In the genomic region with DNA sequence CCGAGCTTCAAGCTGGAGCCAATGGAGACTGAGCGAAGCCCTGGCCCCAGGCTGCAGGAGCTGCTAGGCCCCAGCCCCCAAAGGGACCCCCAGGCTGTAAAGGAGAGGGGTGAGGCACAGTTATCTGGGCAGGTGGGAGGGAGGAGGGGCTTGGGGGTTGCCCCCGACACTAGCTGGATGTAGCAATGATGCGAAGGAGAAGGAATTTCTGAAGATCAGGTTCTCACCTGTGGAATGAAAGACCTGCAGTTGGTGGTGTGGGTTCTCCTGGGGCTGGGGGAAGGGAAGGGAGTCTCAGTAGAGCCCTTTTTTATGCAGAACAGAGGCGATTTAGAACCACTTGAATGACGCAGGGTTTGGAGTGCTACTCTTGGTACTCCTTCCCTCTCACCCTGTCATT, we compare ENCODE assay signal across 9 cellular contexts. TPM values are rescaled to one million over a fixed set of nuclear protein-coding genes. Genes with fewer than 3 reads are reported as not detected.
DNase-seq lines count a peak whose midpoint lies in the region; ATAC-seq and TF ChIP-seq lines count a peak whose summit lies in the region.
"Had no signal": no experiment of that assay in that cellular context is flagged by ENCODE, and none has a peak within 500 bp of the region (broad histone marks: within the 10 kb centered on the region; RNA-seq: fewer than 3 reads in every experiment).

No MANE protein-coding gene starts in this region.

- peaks cover 65% of the 10 kb centered on the region for H3K36me3 Mint-ChIP-seq in activated CD8-positive, alpha-beta memory T cell treated with anti-CD3 and anti-CD28 coated beads, Interleukin-2, amount 10 ng/mL, durations not matched to agents 7 days and 5 days
- H3K36me3 Mint-ChIP-seq in activated CD8-positive, alpha-beta T cell treated with anti-CD3 and anti-CD28 coated beads, Interleukin-2, amount 10 ng/mL, durations not matched to agents 7 days and 5 days (ENCODE audit: low read depth): peaks cover 63% of the 10 kb centered on the region

- POLR2A ChIA-PET in activated CD8-positive, alpha-beta T cell treated with anti-CD3 and anti-CD28 coated beads, Interleukin-2, amount 10 ng/mL, durations not matched to agents 7 days and 5 days (lab: Charles Lee): interaction anchor here (1.5 to 3.4 kb wide), 3 partner anchors 11 to 20 kb away, joined by 4 to 22 read pairs (median 9); no protein-coding TSS in a partner anchor

- no peak for ATAC-seq in activated CD8-positive, alpha-beta memory T cell treated with anti-CD3 and anti-CD28 coated beads, Interleukin-2, amount 10 ng/mL, durations not matched to agents 7 days and 5 days
- no peak for ATAC-seq in activated CD8-positive, alpha-beta T cell treated with anti-CD3 and anti-CD28 coated beads, Interleukin-2, amount 10 ng/mL, durations not matched to agents 7 days and 5 days
- no peak for ATAC-seq in stimulated activated naive CD8-positive, alpha-beta T cell treated with anti-CD3 and anti-CD28 coated beads, Interleukin-15, amount 100 ng/mL, for 72 hours

- peaks cover 35% of the 10 kb centered on the region for H3K4me1 Mint-ChIP-seq in activated CD8-positive, alpha-beta memory T cell treated with anti-CD3 and anti-CD28 coated beads, Interleukin-2, amount 10 ng/mL, durations not matched to agents 7 days and 5 days
- peaks cover 40% of the 10 kb centered on the region for H3K4me1 Mint-ChIP-seq in activated CD8-positive, alpha-beta T cell treated with anti-CD3 and anti-CD28 coated beads, Interleukin-2, amount 10 ng/mL, durations not matched to agents 7 days and 5 days (ENCODE audit: low read depth)
- peaks cover 41% of the 10 kb centered on the region for H3K4me1 Mint-ChIP-seq in stimulated activated naive CD8-positive, alpha-beta T cell treated with anti-CD3 and anti-CD28 coated beads, Interleukin-15, amount 100 ng/mL, for 72 hours

- TF ChIP-seq CTCF in GM20000 (IDR thresholded peaks at IDR 0.05; ENCODE audit: extremely low read depth, missing control alignments): no peak

- DNase-seq in activated CD8-positive, alpha-beta memory T cell treated with anti-CD3 and anti-CD28 coated beads, Interleukin-2, amount 10 ng/mL, durations not matched to agents 7 days and 5 days: no peak
- DNase-seq in activated CD8-positive, alpha-beta memory T cell treated with anti-CD3 and anti-CD28 coated beads, Interleukin-2, amount 50 U/mL, for 4 hours: no peak
- DNase-seq in activated CD8-positive, alpha-beta T cell treated with anti-CD3 and anti-CD28 coated beads, Interleukin-2, amount 10 ng/mL, durations not matched to agents 7 days and 5 days: no peak
- DNase-seq in stimulated activated naive CD8-positive, alpha-beta T cell treated with anti-CD3 and anti-CD28 coated beads, Interleukin-15, amount 100 ng/mL, for 72 hours: no peak
- DNase-seq in cortex of kidney (lab: John Stamatoyannopoulos, UW) (no peak), GM20000 (ENCODE audit: low spot score) (no peak), NCI-H1436 (lab: John Stamatoyannopoulos, UW) (no peak)
- DNase-seq: activated effector memory CD4-positive, alpha-beta T cell treated with anti-CD3 and anti-CD28 coated beads, Interleukin-2, amount 50 U/mL, for 16 hours had no signal

- peak overlapping the region; percentile 78 for H3K4me3 ChIP-seq in iPS-11a (ENCODE audit: low read depth, low read length)

- CTCF ChIA-PET in activated CD8-positive, alpha-beta memory T cell treated with anti-CD3 and anti-CD28 coated beads, Interleukin-2, amount 10 ng/mL, durations not matched to agents 7 days and 5 days (lab: Charles Lee): interaction anchor here (1.1 to 6.7 kb wide), 3 partner anchors 20 to 40 kb away, joined by 3 to 44 read pairs (median 5); no protein-coding TSS in a partner anchor
- CTCF ChIA-PET in activated CD8-positive, alpha-beta T cell treated with anti-CD3 and anti-CD28 coated beads, Interleukin-2, amount 10 ng/mL, durations not matched to agents 7 days and 5 days (lab: Charles Lee): no interaction called here

- H3K9me3 Mint-ChIP-seq in activated CD8-positive, alpha-beta memory T cell treated with anti-CD3 and anti-CD28 coated beads, Interleukin-2, amount 10 ng/mL, durations not matched to agents 7 days and 5 days (ENCODE audit: low read depth): peaks cover 20% of the 10 kb centered on the region
- H3K9me3 Mint-ChIP-seq in activated CD8-positive, alpha-beta T cell treated with anti-CD3 and anti-CD28 coated beads, Interleukin-2, amount 10 ng/mL, durations not matched to agents 7 days and 5 days (ENCODE audit: insufficient read depth): peaks cover 26% of the 10 kb centered on the region
- H3K9me3 Mint-ChIP-seq in stimulated activated naive CD8-positive, alpha-beta T cell treated with anti-CD3 and anti-CD28 coated beads, Interleukin-15, amount 100 ng/mL, for 72 hours: peaks cover 11 to 25% of the 10 kb centered on the region in 2 donors

- H3K27ac Mint-ChIP-seq in activated CD8-positive, alpha-beta memory T cell treated with anti-CD3 and anti-CD28 coated beads, Interleukin-2, amount 10 ng/mL, durations not matched to agents 7 days and 5 days: no peak overlapping the region
- peak overlapping the region; percentile 91 for H3K27ac Mint-ChIP-seq in activated CD8-positive, alpha-beta T cell treated with anti-CD3 and anti-CD28 coated beads, Interleukin-2, amount 10 ng/mL, durations not matched to agents 7 days and 5 days
- no peak overlapping the region for H3K27ac Mint-ChIP-seq in stimulated activated naive CD8-positive, alpha-beta T cell treated with anti-CD3 and anti-CD28 coated beads, Interleukin-15, amount 100 ng/mL, for 72 hours

- H3K27me3 Mint-ChIP-seq in activated CD8-positive, alpha-beta memory T cell treated with anti-CD3 and anti-CD28 coated beads, Interleukin-2, amount 10 ng/mL, durations not matched to agents 7 days and 5 days: peaks cover 4% of the 10 kb centered on the region
- H3K27me3 Mint-ChIP-seq in activated CD8-positive, alpha-beta T cell treated with anti-CD3 and anti-CD28 coated beads, Interleukin-2, amount 10 ng/mL, durations not matched to agents 7 days and 5 days (ENCODE audit: low read depth): no peaks in the 10 kb centered on the region
- H3K27me3 Mint-ChIP-seq in stimulated activated naive CD8-positive, alpha-beta T cell treated with anti-CD3 and anti-CD28 coated beads, Interleukin-15, amount 100 ng/mL, for 72 hours: no peaks in the 10 kb centered on the region

- H3K4me3 Mint-ChIP-seq in activated CD8-positive, alpha-beta memory T cell treated with anti-CD3 and anti-CD28 coated beads, Interleukin-2, amount 10 ng/mL, durations not matched to agents 7 days and 5 days: peak overlapping the region; percentile 83
- peak overlapping the region; percentile 88 for H3K4me3 Mint-ChIP-seq in activated CD8-positive, alpha-beta T cell treated with anti-CD3 and anti-CD28 coated beads, Interleukin-2, amount 10 ng/mL, durations not matched to agents 7 days and 5 days
- H3K4me3 Mint-ChIP-seq in stimulated activated naive CD8-positive, alpha-beta T cell treated with anti-CD3 and anti-CD28 coated beads, Interleukin-15, amount 100 ng/mL, for 72 hours: peak overlapping the region; percentile 92 to 98

RNA-seq across cellular contexts. Expression of gene ZNF263, which starts 1.8 kb away (rescaled TPM):
- total RNA-seq in activated CD8-positive, alpha-beta memory T cell treated with anti-CD3 and anti-CD28 coated beads, Interleukin-2, amount 10 ng/mL, durations not matched to agents 7 days and 5 days: 10 to 100 TPM; 21.5 to 25.6 TPM
- total RNA-seq in activated CD8-positive, alpha-beta T cell treated with anti-CD3 and anti-CD28 coated beads, Interleukin-2, amount 10 ng/mL, durations not matched to agents 7 days and 5 days: 10 to 100 TPM; 24.3 to 25.0 TPM

RNA-seq across cellular contexts. Expression of gene TIGD7, which starts 20.1 kb away (rescaled TPM):
- 1 to 10 TPM; 4.8 to 6.7 TPM for total RNA-seq in activated CD8-positive, alpha-beta memory T cell treated with anti-CD3 and anti-CD28 coated beads, Interleukin-2, amount 10 ng/mL, durations not matched to agents 7 days and 5 days
- total RNA-seq in activated CD8-positive, alpha-beta T cell treated with anti-CD3 and anti-CD28 coated beads, Interleukin-2, amount 10 ng/mL, durations not matched to agents 7 days and 5 days: 1 to 10 TPM; 4.5 to 5.6 TPM

RNA-seq across cellular contexts. Expression of gene ZNF75A, which starts 20.2 kb away (rescaled TPM):
- 10 to 100 TPM; 37.5 to 38.4 TPM for total RNA-seq in activated CD8-positive, alpha-beta memory T cell treated with anti-CD3 and anti-CD28 coated beads, Interleukin-2, amount 10 ng/mL, durations not matched to agents 7 days and 5 days
- 10 to 100 TPM; 38.6 to 40.0 TPM for total RNA-seq in activated CD8-positive, alpha-beta T cell treated with anti-CD3 and anti-CD28 coated beads, Interleukin-2, amount 10 ng/mL, durations not matched to agents 7 days and 5 days

RNA-seq across cellular contexts. Expression of gene MEFV, which starts 28.7 kb away (rescaled TPM):
- total RNA-seq in activated CD8-positive, alpha-beta memory T cell treated with anti-CD3 and anti-CD28 coated beads, Interleukin-2, amount 10 ng/mL, durations not matched to agents 7 days and 5 days: under 1 TPM; 0.07 to 0.09 TPM
- total RNA-seq in activated CD8-positive, alpha-beta T cell treated with anti-CD3 and anti-CD28 coated beads, Interleukin-2, amount 10 ng/mL, durations not matched to agents 7 days and 5 days: under 1 TPM; 0.13 to 0.21 TPM

RNA-seq across cellular contexts. Expression of gene ZNF200, which starts 50.2 kb away (rescaled TPM):
- total RNA-seq in activated CD8-positive, alpha-beta memory T cell treated with anti-CD3 and anti-CD28 coated beads, Interleukin-2, amount 10 ng/mL, durations not matched to agents 7 days and 5 days: 10 to 100 TPM; 12.3 to 12.9 TPM
- total RNA-seq in activated CD8-positive, alpha-beta T cell treated with anti-CD3 and anti-CD28 coated beads, Interleukin-2, amount 10 ng/mL, durations not matched to agents 7 days and 5 days: 10 to 100 TPM; 13.7 to 18.4 TPM
